In the genomic region with DNA sequence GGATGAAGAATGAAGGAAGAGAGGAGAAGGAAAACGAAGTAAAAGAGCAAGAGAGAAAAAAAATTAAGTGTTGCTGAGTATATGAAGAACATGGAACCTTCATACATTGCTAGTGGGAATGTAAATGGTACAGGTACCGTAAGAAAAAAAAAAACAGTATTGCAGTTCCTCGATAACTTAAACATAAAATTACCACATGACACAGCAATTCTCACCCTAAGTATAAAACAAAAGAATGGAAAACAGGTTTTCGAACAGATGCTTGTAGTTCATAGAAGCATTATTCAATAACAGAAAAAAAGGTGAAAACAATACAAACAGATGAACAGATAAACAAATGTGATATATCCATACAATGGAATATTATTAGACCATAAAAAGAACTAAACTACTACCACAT, we compare ENCODE assay signal across 15 cellular contexts. TPM values are rescaled to one million over a fixed set of nuclear protein-coding genes. Genes with fewer than 3 reads are reported as not detected.
A peak's percentile ranks its signal among the peaks of the same experiment; 100 is the strongest.
DNase-seq lines count a peak whose midpoint lies in the region; ATAC-seq and TF ChIP-seq lines count a peak whose summit lies in the region.
"Had no signal": no experiment of that assay in that cellular context is flagged by ENCODE, and none has a peak within 500 bp of the region (broad histone marks: within the 10 kb centered on the region; RNA-seq: fewer than 3 reads in every experiment).

No MANE protein-coding gene starts in this region.

- CTCF ChIA-PET in CD4-positive, alpha-beta memory T cell (lab: Charles Lee; ENCODE audit: partially characterized antibody), result no interaction called here

- H3K9me3 Mint-ChIP-seq in activated naive CD8-positive, alpha-beta T cell (ENCODE audit: low read depth), result no peaks in the 10 kb centered on the region
- peaks cover 16% of the 10 kb centered on the region for H3K9me3 Mint-ChIP-seq in activated naive CD8-positive, alpha-beta T cell treated with anti-CD3 and anti-CD28 coated beads, Interleukin-2, amount 50 U/mL, for 24 hours
- H3K9me3 Mint-ChIP-seq in CD4-positive, alpha-beta memory T cell, result peaks cover 0 to 2% (median 0%) of the 10 kb centered on the region in 8 donors
- peaks cover 0 to 8% (median 5%) of the 10 kb centered on the region in 7 donors for H3K9me3 Mint-ChIP-seq in naive B cell
- H3K9me3 Mint-ChIP-seq: HFFc6 had no signal

- H3K9me3 ChIP-seq in CD4-positive, alpha-beta memory T cell (ENCODE audit: control insufficient read depth in 1 of 2, low read length in 2 of 2), result no peaks in the 10 kb centered on the region
- no peaks in the 10 kb centered on the region for H3K9me3 ChIP-seq in T-helper 17 cell (ENCODE audit: control insufficient read depth, low read length, poor library complexity, severe bottlenecking)
- no peaks in the 10 kb centered on the region for H3K9me3 ChIP-seq in thyroid gland

- H3K27ac Mint-ChIP-seq in activated naive CD8-positive, alpha-beta T cell, result peak overlapping the region; percentile 22
- no peak overlapping the region for H3K27ac Mint-ChIP-seq in activated naive CD8-positive, alpha-beta T cell treated with anti-CD3 and anti-CD28 coated beads, Interleukin-2, amount 50 U/mL, for 24 hours
- peak overlapping the region in 4 of 7 donors; percentile 18 to 75 (median 38) for H3K27ac Mint-ChIP-seq in CD4-positive, alpha-beta memory T cell
- peak overlapping the region; percentile 69 for H3K27ac Mint-ChIP-seq in T-helper 17 cell
- H3K27ac Mint-ChIP-seq in naive B cell, result peak overlapping the region in 4 of 6 donors; percentile 3 to 45 (median 20)
- H3K27ac Mint-ChIP-seq: HFFc6 had no signal

- no peaks in the 10 kb centered on the region for H3K27me3 ChIP-seq in CD4-positive, alpha-beta memory T cell (ENCODE audit: insufficient read depth, low read length)
- H3K27me3 ChIP-seq in thyroid gland, result no peaks in the 10 kb centered on the region

- H3K4me3 Mint-ChIP-seq in activated naive CD8-positive, alpha-beta T cell, result no peak overlapping the region
- no peak overlapping the region for H3K4me3 Mint-ChIP-seq in activated naive CD8-positive, alpha-beta T cell treated with anti-CD3 and anti-CD28 coated beads, Interleukin-2, amount 50 U/mL, for 24 hours
- peak overlapping the region in 1 of 8 donors; percentile 41 for H3K4me3 Mint-ChIP-seq in CD4-positive, alpha-beta memory T cell
- H3K4me3 Mint-ChIP-seq in T-helper 17 cell (no peak overlapping the region), naive B cell (no peak overlapping the region)
- H3K4me3 Mint-ChIP-seq: B cell, HFFc6 had no signal

- POLR2A ChIA-PET in CD4-positive, alpha-beta memory T cell (lab: Charles Lee; ENCODE audit: partially characterized antibody), result no interaction called here

- TF ChIP-seq POLR2A in thyroid gland (IDR thresholded peaks at IDR 0.05), result no peak

- H3K27me3 Mint-ChIP-seq in activated naive CD8-positive, alpha-beta T cell, result no peaks in the 10 kb centered on the region
- no peaks in the 10 kb centered on the region for H3K27me3 Mint-ChIP-seq in activated naive CD8-positive, alpha-beta T cell treated with anti-CD3 and anti-CD28 coated beads, Interleukin-2, amount 50 U/mL, for 24 hours
- H3K27me3 Mint-ChIP-seq in CD4-positive, alpha-beta memory T cell, result no peaks in the 10 kb centered on the region
- H3K27me3 Mint-ChIP-seq in T-helper 17 cell (no peaks in the 10 kb centered on the region), naive B cell (no peaks in the 10 kb centered on the region)
- H3K27me3 Mint-ChIP-seq: B cell had no signal

- peaks cover 17% of the 10 kb centered on the region for H3K4me1 ChIP-seq in CD4-positive, alpha-beta memory T cell (ENCODE audit: insufficient read depth, low read length)
- H3K4me1 ChIP-seq in thyroid gland, result no peaks in the 10 kb centered on the region

- peaks cover 36% of the 10 kb centered on the region for H3K4me1 Mint-ChIP-seq in activated naive CD8-positive, alpha-beta T cell (ENCODE audit: low read depth)
- H3K4me1 Mint-ChIP-seq in activated naive CD8-positive, alpha-beta T cell treated with anti-CD3 and anti-CD28 coated beads, Interleukin-2, amount 50 U/mL, for 24 hours, result peaks cover 35% of the 10 kb centered on the region
- peaks cover 38 to 59% (median 41%) of the 10 kb centered on the region in 4 donors for H3K4me1 Mint-ChIP-seq in CD4-positive, alpha-beta memory T cell
- H3K4me1 Mint-ChIP-seq in T-helper 17 cell (peaks cover 25% of the 10 kb centered on the region), naive B cell (peaks cover 22 to 33% (median 31%) of the 10 kb centered on the region in 3 donors)

- peaks cover 28% of the 10 kb centered on the region for H3K36me3 Mint-ChIP-seq in activated naive CD8-positive, alpha-beta T cell
- peaks cover 22% of the 10 kb centered on the region for H3K36me3 Mint-ChIP-seq in activated naive CD8-positive, alpha-beta T cell treated with anti-CD3 and anti-CD28 coated beads, Interleukin-2, amount 50 U/mL, for 24 hours (ENCODE audit: low read depth)
- peaks cover 35 to 39% of the 10 kb centered on the region in 2 donors for H3K36me3 Mint-ChIP-seq in CD4-positive, alpha-beta memory T cell
- H3K36me3 Mint-ChIP-seq in T-helper 17 cell (ENCODE audit: low read depth) (peaks cover 2% of the 10 kb centered on the region), naive B cell (peaks cover 13 to 23% of the 10 kb centered on the region in 2 donors)

- no peak for DNase-seq in activated naive CD8-positive, alpha-beta T cell treated with anti-CD3 and anti-CD28 coated beads, Interleukin-2, amount 50 U/mL, for 24 hours
- DNase-seq in CD4-positive, alpha-beta memory T cell, result no peak
- no peak for DNase-seq in T-helper 17 cell
- no peak for DNase-seq in naive B cell
- DNase-seq in mucosa of gallbladder (ENCODE audit: low spot score), result no peak
- DNase-seq in hypothalamus (lab: John Stamatoyannopoulos, UW), result no peak
- DNase-seq in thyroid gland, result no peak
- DNase-seq: C1 segment of cervical spinal cord, DMS53, GF-D8, HCEC 1CT, HFFc6 had no signal

- no peak for TF ChIP-seq CTCF in thyroid gland (IDR thresholded peaks at IDR 0.05)

- H3K36me3 ChIP-seq in CD4-positive, alpha-beta memory T cell (ENCODE audit: insufficient read depth, low read length), result peaks cover 10% of the 10 kb centered on the region
- peaks cover 0 to 4% of the 10 kb centered on the region in 2 donors for H3K36me3 ChIP-seq in thyroid gland

- WGBS in thyroid gland, 2 donors, result 85 to 98% methylated on average over 4 of the region's 4 CpGs

- no peak overlapping the region for H3K27ac ChIP-seq in CD4-positive, alpha-beta memory T cell (ENCODE audit: low read depth, low read length)
- no peak overlapping the region for H3K27ac ChIP-seq in thyroid gland
- H3K27ac ChIP-seq: HL-60 had no signal

- ATAC-seq in activated naive CD8-positive, alpha-beta T cell treated with anti-CD3 and anti-CD28 coated beads, Interleukin-2, amount 50 U/mL, for 24 hours, result no peak
- ATAC-seq in T-helper 17 cell, result no peak
- no peak for ATAC-seq in naive B cell (ENCODE audit: low read depth in 2 of 2)

- no peak overlapping the region for H3K4me3 ChIP-seq in CD4-positive, alpha-beta memory T cell (ENCODE audit: low read length in 2 of 2)
- no peak overlapping the region for H3K4me3 ChIP-seq in thyroid gland (replicated peaks in 1 of 3)

- intact Hi-C loops in CD4-positive, alpha-beta memory T cell (cut with micrococcal nuclease), result loop anchor here (10.0 kb wide), 1 partner anchor 47 kb away; no protein-coding TSS in a partner anchor
- intact Hi-C loops in thyroid gland (cut with DNase I), result no loop called here

RNA-seq across cellular contexts. Expression of gene SENP7, which starts 51.6 kb away (rescaled TPM):
- 10 to 100 TPM; 69.7 to 69.8 TPM for total RNA-seq in CD4-positive, alpha-beta memory T cell
- 10 to 100 TPM in 1 of 2 donors, 1 to 10 TPM in 1; 9.7 to 11.8 TPM for polyA plus RNA-seq in CD4-positive, alpha-beta memory T cell
- total RNA-seq in T-helper 17 cell (10 to 100 TPM; 39.0 to 48.3 TPM), mucosa of gallbladder (16.5 TPM), thyroid gland (10 to 100 TPM; 30.2 to 42.9 (median 31.5) TPM)
- 10 to 100 TPM in 3 of 6 donors, 1 to 10 TPM in 3; 7.7 to 13.3 (median 10.9) TPM for polyA plus RNA-seq in naive B cell (ENCODE audit: low read depth in 6 of 6)
